ENCODE assay signal across 21 cellular contexts in genomic region chr2:10777842-10778723, GRCh38. TPM values are rescaled to one million over a fixed set of nuclear protein-coding genes. Genes with fewer than 3 reads are reported as not detected.
A peak's percentile ranks its signal among the peaks of the same experiment; 100 is the strongest.
DNase-seq lines count a peak whose midpoint lies in the region; ATAC-seq and TF ChIP-seq lines count a peak whose summit lies in the region.
"Had no signal": no experiment of that assay in that cellular context is flagged by ENCODE, and none has a peak within 500 bp of the region (broad histone marks: within the 10 kb centered on the region; RNA-seq: fewer than 3 reads in every experiment).

No MANE protein-coding gene starts in this region.

- no peaks in the 10 kb centered on the region for H3K9me3 ChIP-seq in BLaER1
- H3K9me3 ChIP-seq: ascending aorta, HAP-1, thyroid gland had no signal

- peaks cover 94% of the 10 kb centered on the region for H4K20me1 ChIP-seq in BLaER1

- peaks cover 56% of the 10 kb centered on the region for H3K4me1 ChIP-seq in BLaER1
- H3K4me1 ChIP-seq: ascending aorta, HAP-1 had no signal

- H3K36me3 ChIP-seq in BLaER1 (peaks cover 67% of the 10 kb centered on the region), H7 (replicated peaks; ENCODE audit: control insufficient read depth, insufficient read depth, low read length) (peaks cover 6% of the 10 kb centered on the region)

- peak; percentile 47 for DNase-seq in H7
- peak; percentile 10 for DNase-seq in iPS-NIHi7 (ENCODE audit: extremely low spot score)
- DNase-seq in omental fat pad (ENCODE audit: low spot score), result peak; percentile 8
- DNase-seq in NCI-H524 (lab: John Stamatoyannopoulos, UW), result no peak
- no peak for DNase-seq in NK-92 treated with Interleukin-12 subunit alpha and Interleukin-12 subunit beta, amount 100 ng/mL, for 24 hours (lab: John Stamatoyannopoulos, UW)
- DNase-seq: activated CD4-positive, alpha-beta memory T cell treated with anti-CD3 and anti-CD28 coated beads for 36 hours; activated naive CD4-positive, alpha-beta T cell treated with anti-CD3 and anti-CD28 coated beads, Interleukin-2, amount 50 U/mL, for 16 hours; activated T-cell treated with anti-CD3 and anti-CD28 coated beads, Interleukin-2, amount 50 U/mL, for 4 hours; CD4-positive, alpha-beta memory T cell; cerebellar nuclear complex; erythroblast; Karpas-422; NCI-H1694 treated with DMSO at 0.1 percent for 48 hours; retina; thyroid gland had no signal

- no peak for TF ChIP-seq CTCF in omental fat pad (IDR thresholded peaks at IDR 0.05)

- ATAC-seq in omental fat pad (ENCODE audit: low FRiP score) (no peak), GM19324 (IDR thresholded peaks at IDR 0.05; ENCODE audit: low FRiP score, unreplicated experiment) (no peak), GM18858 (IDR thresholded peaks at IDR 0.05; ENCODE audit: unreplicated experiment) (no peak)
- ATAC-seq: activated T-cell treated with anti-CD3 and anti-CD28 coated beads, Interleukin-2, amount 50 U/mL, for 4 hours; WTC11 had no signal

- H3K27me3 ChIP-seq in BLaER1 (no peaks in the 10 kb centered on the region), H7 (ENCODE audit: control insufficient read depth, insufficient read depth, low read length) (no peaks in the 10 kb centered on the region)
- H3K27me3 ChIP-seq: ascending aorta, thyroid gland had no signal

- H3K4me3 ChIP-seq in BLaER1 (no peak overlapping the region), H7 (ENCODE audit: insufficient read depth, low read depth, low read length) (no peak overlapping the region)
- H3K4me3 ChIP-seq: ascending aorta, HAP-1, thyroid gland had no signal

- H3K9ac ChIP-seq in BLaER1, result no peak overlapping the region

- peak overlapping the region; percentile 48 for H3K4me2 ChIP-seq in BLaER1

- no peak overlapping the region for H3K27ac ChIP-seq in BLaER1
- H3K27ac ChIP-seq: ascending aorta, thyroid gland had no signal

RNA-seq across cellular contexts. Expression of gene PDIA6, which starts 34.5 kb away (rescaled TPM):
- 330 and 354 TPM in 2 replicates for total RNA-seq in H7 (2014; rRNA removed; shearing (Covaris generic))
- 100 to 1,000 TPM in 2 of 4 donors, 10 to 100 TPM in 2; 86.9 to 146 (median 114) TPM for total RNA-seq in omental fat pad

RNA-seq across cellular contexts. Expression of gene ATP6V1C2, which starts 56.7 kb away (rescaled TPM):
- total RNA-seq in H7 (2014; rRNA removed; shearing (Covaris generic)), result 0.30 and 0.42 TPM in 2 replicates
- 1 to 10 TPM in 2 of 4 donors, under 1 TPM in 2; 0.63 to 4.0 (median 1.3) TPM for total RNA-seq in omental fat pad
- total RNA-seq: activated CD4-positive, alpha-beta memory T cell treated with anti-CD3 and anti-CD28 coated beads for 36 hours; CD4-positive, alpha-beta memory T cell; thyroid gland had no signal

Comparison
In these comparisons a context has a peak if more than half of its experiments do, and no peak if none do; other contexts are left out.
1. DNase-seq: peak in H7 (single experiment), iPS-NIHi7 (single experiment) and omental fat pad (single experiment); none in NCI-H524 (0 of 2) and NK-92 treated with Interleukin-12 subunit alpha and Interleukin-12 subunit beta, amount 100 ng/mL, for 24 hours (single experiment).